ENCODE assay signal across 26 cellular contexts in the genomic region with DNA sequence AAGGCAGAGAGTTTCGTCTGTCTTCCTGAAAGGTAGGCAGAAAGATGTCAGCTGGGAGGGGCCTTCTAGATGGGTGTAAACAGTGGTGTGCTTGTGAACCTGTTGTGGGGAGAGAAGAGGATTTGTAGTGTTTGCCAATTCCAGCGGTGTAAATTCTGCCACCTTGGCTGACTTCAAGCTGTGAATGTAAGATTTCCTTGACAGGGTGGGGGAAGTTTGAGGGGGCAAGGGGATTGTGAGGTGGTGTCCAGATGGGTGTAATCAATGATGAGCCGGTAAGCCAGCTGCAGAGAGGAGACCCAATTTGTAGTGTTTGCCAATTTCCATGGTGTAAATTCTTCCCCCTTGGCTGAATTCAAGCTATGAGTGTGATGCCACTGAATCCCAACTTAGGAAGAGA.
DNase-seq lines count a peak whose midpoint lies in the region; ATAC-seq, FAIRE-seq and TF ChIP-seq lines count a peak whose summit lies in the region.
"Had no signal": no experiment of that assay in that cellular context is flagged by ENCODE, and none has a peak within 500 bp of the region (broad histone marks: within the 10 kb centered on the region; RNA-seq: fewer than 3 reads in every experiment).

No MANE protein-coding gene starts in this region.

- FAIRE-seq in H1 (lab: Jason Lieb, UNC): no peak
- FAIRE-seq: A204.1, GM12878, GM12892, GM19239 had no signal

- H3K4me1 ChIP-seq in CD8-positive, alpha-beta T cell (ENCODE audit: insufficient read depth, low read length): no peaks in the 10 kb centered on the region
- no peaks in the 10 kb centered on the region for H3K4me1 ChIP-seq in HEK293 (ENCODE audit: control insufficient read depth, insufficient read depth, low read length)
- H3K4me1 ChIP-seq in H1 (replicated peaks in 1 of 4; ENCODE audit: control insufficient read depth in 3 of 4, insufficient read depth in 4 of 4, low read length in 3 of 4): no peaks in the 10 kb centered on the region; a peak in 1 of 7 replicates
- H3K4me1 ChIP-seq: BE2C, BLaER1, Caco-2 had no signal

- intact Hi-C loops in CD8-positive, alpha-beta T cell (cut with DNase I, micrococcal nuclease): no loop called here

- H3K79me2 ChIP-seq in H1 (ENCODE audit: control insufficient read depth in 1 of 2, insufficient read depth in 2 of 2, low read length in 2 of 2): no peaks in the 10 kb centered on the region

- no peak overlapping the region for H4K91ac ChIP-seq in H1 (replicated peaks; ENCODE audit: insufficient read length, low read length)

- H2BK12ac ChIP-seq in H1 (ENCODE audit: low read depth, low read length): no peak overlapping the region

- H3K9me3 Mint-ChIP-seq in CD8-positive, alpha-beta T cell: no peaks in the 10 kb centered on the region
- H3K9me3 Mint-ChIP-seq: CD4-positive, alpha-beta memory T cell; CD4-positive, CD25-positive, alpha-beta regulatory T cell had no signal

- POLR2A ChIA-PET in CD8-positive, alpha-beta T cell (lab: Charles Lee): no interaction called here
- POLR2A ChIA-PET in HEK293 (lab: Yijun Ruan, JAX): no interaction called here
- POLR2A ChIA-PET in H1 (lab: Charles Lee; ENCODE audit: partially characterized antibody): interaction anchor here (0.7 to 1.5 kb wide), 3 partner anchors 11 to 197 kb away, joined by 3 to 6 read pairs (median 5); no protein-coding TSS in a partner anchor

- H4K5ac ChIP-seq in H1 (ENCODE audit: insufficient read length, low read depth, low read length): no peak overlapping the region

- no peaks in the 10 kb centered on the region for H3K36me3 Mint-ChIP-seq in CD8-positive, alpha-beta T cell
- H3K36me3 Mint-ChIP-seq: CD14-positive monocyte; CD4-positive, alpha-beta memory T cell; CD4-positive, CD25-positive, alpha-beta regulatory T cell had no signal

- no peaks in the 10 kb centered on the region for H3K79me1 ChIP-seq in H1 (ENCODE audit: low read depth, low read length)

- TF ChIP-seq RAD21 in H1 (IDR thresholded peaks at IDR 0.05 in 1 of 2, conservative IDR thresholded peaks at IDR 0.05 in 1 of 2; ENCODE audit: low read depth in 2 of 2, low read length in 2 of 2): no peak

- no peak for TF ChIP-seq EP300 in H1 (IDR thresholded peaks at IDR 0.05; ENCODE audit: borderline replicate concordance in 1 of 2, low read depth in 2 of 2, low read length in 2 of 2)

- no peaks in the 10 kb centered on the region for H3K27me3 ChIP-seq in CD8-positive, alpha-beta T cell (ENCODE audit: insufficient read depth, low read length)
- H3K27me3 ChIP-seq in H1 (replicated peaks in 1 of 4; ENCODE audit: control insufficient read depth in 3 of 4, extremely low read depth in 1 of 4, insufficient read depth in 3 of 4, low read length in 3 of 4): no peaks in the 10 kb centered on the region
- H3K27me3 ChIP-seq: BE2C, BLaER1 had no signal

- H2BK20ac ChIP-seq in H1 (ENCODE audit: low read length): no peak overlapping the region

- no peak overlapping the region for H3K18ac ChIP-seq in H1 (ENCODE audit: extremely low read depth, low read length)

- no peak overlapping the region for H2AK5ac ChIP-seq in H1 (ENCODE audit: low read depth, low read length)

- no peak overlapping the region for H3K14ac ChIP-seq in H1 (ENCODE audit: insufficient read length)

- no peak overlapping the region for H3K4me2 ChIP-seq in H1 (ENCODE audit: insufficient read depth in 1 of 2, low read depth in 2 of 2, low read length in 2 of 2)
- H3K4me2 ChIP-seq: BLaER1 had no signal

- H3K27me3 Mint-ChIP-seq in CD8-positive, alpha-beta T cell (ENCODE audit: low read depth): no peaks in the 10 kb centered on the region
- H3K27me3 Mint-ChIP-seq: CD4-positive, alpha-beta memory T cell had no signal

- CTCF ChIA-PET in CD8-positive, alpha-beta T cell (lab: Charles Lee): interaction anchor here (0.9 to 1.1 kb wide), 5 partner anchors 28 to 101 kb away, joined by 3 read pairs; no protein-coding TSS in a partner anchor
- CTCF ChIA-PET in HEK293 (lab: Yijun Ruan, JAX) (interaction anchor here (0.6 kb wide), 1 partner anchor 1636 kb away, joined by 3 read pairs; no protein-coding TSS in a partner anchor), H1 (lab: Charles Lee; ENCODE audit: partially characterized antibody) (interaction anchor here (0.6 to 3.1 kb wide), 7 partner anchors 17 to 106 kb away, joined by 3 to 9 read pairs (median 3); no protein-coding TSS in a partner anchor)

- H4K20me1 ChIP-seq in H1 (replicated peaks in 1 of 2; ENCODE audit: control insufficient read depth in 1 of 2, insufficient read depth in 2 of 2, low read length in 2 of 2): no peaks in the 10 kb centered on the region
- H4K20me1 ChIP-seq: BLaER1 had no signal

- H2AFZ ChIP-seq in H1 (ENCODE audit: low read length): no peak overlapping the region

- no peak overlapping the region for H3K9ac ChIP-seq in H1 (replicated peaks in 1 of 4; ENCODE audit: extremely low read depth in 1 of 4, low read depth in 3 of 4, low read length in 3 of 4)
- H3K9ac ChIP-seq: BLaER1 had no signal

- no peaks in the 10 kb centered on the region for H3K9me3 ChIP-seq in CD8-positive, alpha-beta T cell (ENCODE audit: low read length)
- no peaks in the 10 kb centered on the region for H3K9me3 ChIP-seq in HEK293 (ENCODE audit: control insufficient read depth, insufficient read depth, low read depth, low read length)
- 0 out of 4 replicates have a peak, but pooled peaks cover 0 to 2% of the 10 kb centered on the region in 2 experiments for H3K9me3 ChIP-seq in H1 (ENCODE audit: insufficient read depth in 2 of 2, low read depth in 1 of 2, low read length in 1 of 2)
- H3K9me3 ChIP-seq: BE2C, BLaER1 had no signal

- no peak overlapping the region for H2BK5ac ChIP-seq in H1 (ENCODE audit: low read depth, low read length)

- peak overlapping the region; percentile 6 for H3K27ac Mint-ChIP-seq in CD8-positive, alpha-beta T cell
- H3K27ac Mint-ChIP-seq: CD4-positive, CD25-positive, alpha-beta regulatory T cell had no signal

- no peak overlapping the region for H2BK120ac ChIP-seq in H1 (replicated peaks; ENCODE audit: low read depth, low read length)

- H4K8ac ChIP-seq in H1 (ENCODE audit: extremely low read depth, insufficient read depth, low read length): no peak overlapping the region

- no peaks in the 10 kb centered on the region for H3K4me1 Mint-ChIP-seq in CD8-positive, alpha-beta T cell (ENCODE audit: low read depth)
- H3K4me1 Mint-ChIP-seq: CD14-positive monocyte; CD4-positive, alpha-beta memory T cell; CD4-positive, CD25-positive, alpha-beta regulatory T cell had no signal

- no peak overlapping the region for H3K4ac ChIP-seq in H1 (replicated peaks; ENCODE audit: insufficient read length, low read depth, low read length)

- no peak for ATAC-seq in CD8-positive, alpha-beta T cell
- ATAC-seq: GM12878 had no signal

- 82% methylated on average over 3 of the region's 3 CpGs; no CpG with 5 or more reads in 1 of the 2 experiments for WGBS in H1 (ENCODE audit: extremely low coverage in 1 of 2, insufficient coverage in 1 of 2, insufficient read length in 1 of 2, insufficient replicate concordance in 2 of 2, low coverage in 1 of 2, low lambda C conversion rate in 2 of 2, missing lambda C conversion rate in 1 of 2), 2 experiments

- H3K56ac ChIP-seq in H1 (replicated peaks; ENCODE audit: insufficient read length, low read depth, low read length): no peak overlapping the region

- TF ChIP-seq CTCF in CD8-positive, alpha-beta T cell (IDR thresholded peaks at IDR 0.05): no peak
- no peak for TF ChIP-seq CTCF in HEK293 (tag by site-specific recombination; IDR thresholded peaks at IDR 0.05)
- no peak for TF ChIP-seq CTCF in H1 (IDR thresholded peaks at IDR 0.05; ENCODE audit: control extremely low read depth in 1 of 3, insufficient read depth in 1 of 3, low read depth in 1 of 3, low read length in 3 of 3)

- no peak overlapping the region for H3K4me3 Mint-ChIP-seq in CD8-positive, alpha-beta T cell
- H3K4me3 Mint-ChIP-seq: CD14-positive monocyte; CD4-positive, alpha-beta memory T cell; CD4-positive, CD25-positive, alpha-beta regulatory T cell had no signal

- TF ChIP-seq POLR2A in H1 (IDR thresholded peaks at IDR 0.05; ENCODE audit: control extremely low read depth in 1 of 2, low read depth in 2 of 2, low read length in 2 of 2): no peak

- no peaks in the 10 kb centered on the region for H3K36me3 ChIP-seq in CD8-positive, alpha-beta T cell (ENCODE audit: insufficient read depth, low read length)
- H3K36me3 ChIP-seq in HEK293 (ENCODE audit: control insufficient read depth in 2 of 2, insufficient read depth in 1 of 2, low read length in 2 of 2): no peaks in the 10 kb centered on the region
- H3K36me3 ChIP-seq in H1 (ENCODE audit: control insufficient read depth in 2 of 4, insufficient read depth in 4 of 4, low read length in 3 of 4): no peaks in the 10 kb centered on the region
- H3K36me3 ChIP-seq: BE2C had no signal

- H3K23me2 ChIP-seq in H1 (ENCODE audit: low read depth, low read length): no peaks in the 10 kb centered on the region

- in situ Hi-C loops in Caki2 (cut with HindIII; ENCODE audit: low pct_unique_long_range_greater_than_20kb, low sequenced_read_pairs): no loop called here

- no peak overlapping the region for H3K23ac ChIP-seq in H1 (ENCODE audit: insufficient read length)

- no peak overlapping the region for H3K27ac ChIP-seq in CD8-positive, alpha-beta T cell (ENCODE audit: low read depth, low read length)
- H3K27ac ChIP-seq in HEK293 (ENCODE audit: extremely low read depth, low read depth, low read length) (no peak overlapping the region), H1 (ENCODE audit: low read depth, low read length) (no peak overlapping the region)
- H3K27ac ChIP-seq: BLaER1 had no signal

- H2BK15ac ChIP-seq in H1 (ENCODE audit: low read length): 0 out of 2 replicates have a peak overlapping the region, but pooled peaks have one; percentile 88

- no peak overlapping the region for H3K4me3 ChIP-seq in CD8-positive, alpha-beta T cell (ENCODE audit: low read depth, low read length)
- H3K4me3 ChIP-seq in HEK293 (ENCODE audit: low read depth, low read length): no peak overlapping the region
- no peak overlapping the region for H3K4me3 ChIP-seq in H1 (ENCODE audit: extremely low read depth in 1 of 4, insufficient read depth in 2 of 4, low read depth in 3 of 4, low read length in 4 of 4)
- H3K4me3 ChIP-seq: BLaER1, GM12878 had no signal

- DNase-seq in CD8-positive, alpha-beta T cell: no peak
- DNase-seq in Caki2 (ENCODE audit: low read depth) (peak; percentile 30), H1 (ENCODE audit: low read depth in 1 of 2, low spot score in 2 of 2) (no peak), globus pallidus (ENCODE audit: low spot score) (no peak), NCI-H2196 treated with DMSO at 0.1 percent for 48 hours (lab: John Stamatoyannopoulos, UW; ENCODE audit: unreplicated experiment) (no peak), cerebellar nuclear complex (lab: John Stamatoyannopoulos, UW) (no peak)
- DNase-seq: 8988T; ACHN; BE2C; C1 segment of cervical spinal cord; Caco-2; CD4-positive, alpha-beta memory T cell; CD4-positive, CD25-positive, alpha-beta regulatory T cell; DMS 273 treated with DMSO at 0.1 percent for 48 hours; DMS153; DMS79; DND-41; EL; GDM1 had no signal

TF ChIP-seq in H1, 55 proteins besides CTCF, POLR2A, EP300 and RAD21 (continues in another document):
- TF ChIP-seq KDM1A (IDR thresholded peaks at IDR 0.05; ENCODE audit: borderline replicate concordance, low read length) (no peak), BRCA1 (IDR thresholded peaks at IDR 0.05; ENCODE audit: low read depth, low read length) (no peak), SP2 (IDR thresholded peaks at IDR 0.05; ENCODE audit: low read length) (no peak), HDAC2 (IDR thresholded peaks at IDR 0.05; ENCODE audit: borderline replicate concordance in 1 of 2, low read depth in 2 of 2, low read length in 2 of 2) (no peak)
